ENCODE assay signal across 11 cellular contexts in genomic region chr3:180980612-180981011, GRCh38. TPM values are rescaled to one million over a fixed set of nuclear protein-coding genes. Genes with fewer than 3 reads are reported as not detected.
DNase-seq lines count a peak whose midpoint lies in the region; ATAC-seq and TF ChIP-seq lines count a peak whose summit lies in the region.
"Had no signal": no experiment of that assay in that cellular context is flagged by ENCODE, and none has a peak within 500 bp of the region (broad histone marks: within the 10 kb centered on the region; RNA-seq: fewer than 3 reads in every experiment).

No MANE protein-coding gene starts in this region.

- no peak for TF ChIP-seq POLR2A in gastrocnemius medialis (IDR thresholded peaks at IDR 0.05)

- H3K4me1 ChIP-seq in GM23338 (ENCODE audit: insufficient read depth), result no peaks in the 10 kb centered on the region
- peaks cover 26 to 34% of the 10 kb centered on the region in 2 donors for H3K4me1 ChIP-seq in gastrocnemius medialis
- H3K4me1 ChIP-seq in CD8-positive, alpha-beta memory T cell (ENCODE audit: insufficient read depth, low read length), result no peaks in the 10 kb centered on the region
- H3K4me1 ChIP-seq: testis had no signal

- no peak for DNase-seq in GM23338 (ENCODE audit: low spot score)
- peak; percentile 18 for DNase-seq in LHCN-M2 (ENCODE audit: low read depth)
- DNase-seq in fibroblast of the conjunctiva (ENCODE audit: low read depth), result peak; percentile 43
- no peak for DNase-seq in gastrocnemius medialis
- DNase-seq in CD1c-positive myeloid dendritic cell (ENCODE audit: extremely low spot score), result no peak
- DNase-seq in CD8-positive, alpha-beta memory T cell, result no peak
- DNase-seq in medulla oblongata (ENCODE audit: extremely low spot score), result no peak
- DNase-seq: brain microvascular endothelial cell, NCI-H187 treated with DMSO at 0.1 percent for 48 hours, testis had no signal

- in situ Hi-C loops in gastrocnemius medialis (cut with MboI; ENCODE audit: low sequenced_read_pairs in 4 of 4), result no loop called here

- no peaks in the 10 kb centered on the region for H3K9me3 ChIP-seq in gastrocnemius medialis
- H3K9me3 ChIP-seq in CD8-positive, alpha-beta memory T cell (ENCODE audit: low read length), result no peaks in the 10 kb centered on the region
- H3K9me3 ChIP-seq: testis had no signal

- TF ChIP-seq CTCF in GM23338 (conservative IDR thresholded peaks at IDR 0.05; ENCODE audit: low read depth in 2 of 2) (no peak), gastrocnemius medialis (IDR thresholded peaks at IDR 0.05 in 4 of 5, conservative IDR thresholded peaks at IDR 0.05 in 1 of 5) (no peak)

- ATAC-seq in GM23338 (no peak), gastrocnemius medialis (peak; percentile 94 to 97)
- ATAC-seq: WTC11 had no signal

- no peaks in the 10 kb centered on the region for H3K9me2 ChIP-seq in GM23338 (ENCODE audit: insufficient read depth)

- H3F3A ChIP-seq in GM23338 (replicated peaks; ENCODE audit: low read depth), result no peaks in the 10 kb centered on the region

- H3K36me3 Mint-ChIP-seq in GM23338 (ENCODE audit: low read depth), result peaks cover 22% of the 10 kb centered on the region
- H3K36me3 Mint-ChIP-seq in CD8-positive, alpha-beta memory T cell, result peaks cover 0 to 72% (median 8%) of the 10 kb centered on the region in 3 donors

- H2AFZ ChIP-seq in GM23338, result no peak overlapping the region

- H3K36me3 ChIP-seq in GM23338 (ENCODE audit: insufficient read depth) (peaks cover 14% of the 10 kb centered on the region; the same call in 1 of the 2 replicates), gastrocnemius medialis (peaks cover 0 to 35% of the 10 kb centered on the region in 2 donors)
- H3K36me3 ChIP-seq in CD8-positive, alpha-beta memory T cell (ENCODE audit: insufficient read depth, low read length), result peaks cover 14% of the 10 kb centered on the region

- CTCF ChIA-PET in CD8-positive, alpha-beta memory T cell (lab: Charles Lee), result no interaction called here

- no peak overlapping the region for H3K4me3 Mint-ChIP-seq in GM23338
- H3K4me3 Mint-ChIP-seq in CD8-positive, alpha-beta memory T cell, result peak overlapping the region in 1 of 7 donors; percentile 51
- H3K4me3 Mint-ChIP-seq: WTC11 had no signal

- H3K9me3 Mint-ChIP-seq in GM23338, result no peaks in the 10 kb centered on the region
- no peaks in the 10 kb centered on the region for H3K9me3 Mint-ChIP-seq in CD8-positive, alpha-beta memory T cell
- H3K9me3 Mint-ChIP-seq: WTC11 had no signal

- H3K27ac ChIP-seq in GM23338 (ENCODE audit: low read depth) (0 out of 2 replicates have a peak overlapping the region, but pooled peaks have one; percentile 79), gastrocnemius medialis (peak overlapping the region; percentile 76 to 85 (median 80))
- H3K27ac ChIP-seq in CD8-positive, alpha-beta memory T cell (ENCODE audit: low read depth, low read length), result no peak overlapping the region
- H3K27ac ChIP-seq: brain microvascular endothelial cell, testis had no signal

- intact Hi-C loops in gastrocnemius medialis (cut with DNase I; ENCODE audit: low total_unique reads), result no loop called here

- H3K27me3 ChIP-seq in GM23338 (ENCODE audit: insufficient read depth) (no peaks in the 10 kb centered on the region), gastrocnemius medialis (no peaks in the 10 kb centered on the region)
- no peaks in the 10 kb centered on the region for H3K27me3 ChIP-seq in CD8-positive, alpha-beta memory T cell (ENCODE audit: insufficient read depth, low read length, poor library complexity, severe bottlenecking)
- H3K27me3 ChIP-seq: brain microvascular endothelial cell, testis had no signal

- no peaks in the 10 kb centered on the region; the same call in 1 of the 2 replicates for H4K20me1 ChIP-seq in GM23338 (replicated peaks; ENCODE audit: insufficient read depth)

- no peak overlapping the region for H3K4me2 ChIP-seq in GM23338

- POLR2A ChIA-PET in CD8-positive, alpha-beta memory T cell (lab: Charles Lee), result no interaction called here

- H3K79me2 ChIP-seq in GM23338 (replicated peaks; ENCODE audit: insufficient read depth), result no peaks in the 10 kb centered on the region

- no peak overlapping the region for H3K4me3 ChIP-seq in GM23338
- H3K4me3 ChIP-seq in gastrocnemius medialis, result no peak overlapping the region
- H3K4me3 ChIP-seq in CD8-positive, alpha-beta memory T cell (ENCODE audit: low read length), result no peak overlapping the region
- H3K4me3 ChIP-seq: testis had no signal

- no peaks in the 10 kb centered on the region for H3K27me3 Mint-ChIP-seq in GM23338 (ENCODE audit: insufficient read depth, low read depth, poor library complexity)
- no peaks in the 10 kb centered on the region for H3K27me3 Mint-ChIP-seq in CD8-positive, alpha-beta memory T cell

- peaks cover 6% of the 10 kb centered on the region; the same call in 2 of the 3 replicates for H3K4me1 Mint-ChIP-seq in GM23338
- peaks cover 3 to 22% (median 18%) of the 10 kb centered on the region in 3 donors for H3K4me1 Mint-ChIP-seq in CD8-positive, alpha-beta memory T cell

- H3K27ac Mint-ChIP-seq in GM23338, result no peak overlapping the region
- H3K27ac Mint-ChIP-seq in CD8-positive, alpha-beta memory T cell, result peak overlapping the region in 4 of 8 donors; percentile 17 to 68 (median 48)

TF ChIP-seq in GM23338, 12 proteins besides CTCF, POLR2A, EP300 and RAD21:
- no peak for TF ChIP-seq ETS1 (IDR thresholded peaks at IDR 0.05)
TF ChIP-seq in GM23338: peak in this region for 0.

RNA-seq across cellular contexts. Expression of gene DNAJC19, which starts 8.9 kb away (rescaled TPM):
- total RNA-seq in GM23338 (2014; rRNA removed; shearing (Covaris generic)), result 33.4 and 57.4 TPM in 2 replicates
- 312 and 343 TPM in 2 replicates for polyA plus RNA-seq in GM23338 (2016; fragmentation: Nextera tagmentation; extraction: Ambion mirVana)
- total RNA-seq in LHCN-M2 (2014; rRNA removed), result 24.2 and 25.3 TPM in 2 replicates
- 41.8 TPM for polyA plus RNA-seq in LHCN-M2 (2012)
- total RNA-seq in gastrocnemius medialis, result 10 to 100 TPM; 34.2 to 51.7 (median 38.0) TPM
- total RNA-seq in CD8-positive, alpha-beta memory T cell, result 10 to 100 TPM; 70.2 to 72.0 TPM
- polyA plus RNA-seq in CD8-positive, alpha-beta memory T cell, result 102 TPM

Comparison
In these comparisons a context has a peak if more than half of its experiments do, and no peak if none do; other contexts are left out.
1. DNase-seq: peak in LHCN-M2 (single experiment) and fibroblast of the conjunctiva (single experiment); none in GM23338 (single experiment), gastrocnemius medialis (0 of 2), CD1c-positive myeloid dendritic cell (single experiment), CD8-positive, alpha-beta memory T cell (0 of 5) and medulla oblongata (single experiment).